In genomic region chr12:12975322-12976077, GRCh38 we compare ENCODE assay signal across 1 cellular context.
TF ChIP-seq lines count a peak whose summit lies in the region.

No MANE protein-coding gene starts in this region.

TF ChIP-seq in WTC11, 78 proteins besides CTCF, POLR2A, EP300 and RAD21 (continued from another document):
- TF ChIP-seq, protein P1, sequence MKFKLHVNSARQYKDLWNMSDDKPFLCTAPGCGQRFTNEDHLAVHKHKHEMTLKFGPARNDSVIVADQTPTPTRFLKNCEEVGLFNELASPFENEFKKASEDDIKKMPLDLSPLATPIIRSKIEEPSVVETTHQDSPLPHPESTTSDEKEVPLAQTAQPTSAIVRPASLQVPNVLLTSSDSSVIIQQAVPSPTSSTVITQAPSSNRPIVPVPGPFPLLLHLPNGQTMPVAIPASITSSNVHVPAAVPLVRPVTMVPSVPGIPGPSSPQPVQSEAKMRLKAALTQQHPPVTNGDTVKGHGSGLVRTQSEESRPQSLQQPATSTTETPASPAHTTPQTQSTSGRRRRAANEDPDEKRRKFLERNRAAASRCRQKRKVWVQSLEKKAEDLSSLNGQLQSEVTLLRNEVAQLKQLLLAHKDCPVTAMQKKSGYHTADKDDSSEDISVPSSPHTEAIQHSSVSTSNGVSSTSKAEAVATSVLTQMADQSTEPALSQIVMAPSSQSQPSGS (CRISPR knock-in tag; IDR thresholded peaks at IDR 0.05; ENCODE audit: borderline replicate concordance, low read depth) = no peak
- no peak for TF ChIP-seq ZNF232 (CRISPR knock-in tag; IDR thresholded peaks at IDR 0.05)
